In genomic region chr11:134069426-134069921, GRCh38 we compare ENCODE assay signal across 9 cellular contexts. TPM values are rescaled to one million over a fixed set of nuclear protein-coding genes. Genes with fewer than 3 reads are reported as not detected.
A peak's percentile ranks its signal among the peaks of the same experiment; 100 is the strongest.
DNase-seq lines count a peak whose midpoint lies in the region; ATAC-seq and TF ChIP-seq lines count a peak whose summit lies in the region.
"Had no signal": no experiment of that assay in that cellular context is flagged by ENCODE, and none has a peak within 500 bp of the region (broad histone marks: within the 10 kb centered on the region; RNA-seq: fewer than 3 reads in every experiment).

No MANE protein-coding gene starts in this region.

- H3K79me2 ChIP-seq in Karpas-422 (ENCODE audit: low read length) = no peaks in the 10 kb centered on the region

- H4K20me1 ChIP-seq in BLaER1 treated with 17β-estradiol and CSF1 and Interleukin-3, amounts not matched to agents 10 nM and 100 nM = peaks cover 0 to 40% (median 12%) of the 10 kb centered on the region in 11 experiments; a peak in 11 of 22 replicates
- no peaks in the 10 kb centered on the region for H4K20me1 ChIP-seq in Karpas-422 (ENCODE audit: insufficient read depth, low read depth, low read length)

- H3K4me2 ChIP-seq in BLaER1 treated with 17β-estradiol and CSF1 and Interleukin-3, amounts not matched to agents 10 nM and 100 nM = peak overlapping the region; percentile 80 to 95 (median 86)
- peak overlapping the region; percentile 80 for H3K4me2 ChIP-seq in Karpas-422 (ENCODE audit: low read depth, low read length, poor library complexity, severe bottlenecking)

- no peak for TF ChIP-seq CTCF in colonic mucosa (IDR thresholded peaks at IDR 0.05)
- no peak for TF ChIP-seq CTCF in transverse colon (IDR thresholded peaks at IDR 0.05)

- H3K36me3 ChIP-seq in BLaER1 treated with 17β-estradiol and CSF1 and Interleukin-3, amounts not matched to agents 10 nM and 100 nM = no peaks in the 10 kb centered on the region
- no peaks in the 10 kb centered on the region for H3K36me3 ChIP-seq in Karpas-422 (ENCODE audit: insufficient read depth, low read length)
- no peaks in the 10 kb centered on the region for H3K36me3 ChIP-seq in colonic mucosa
- no peaks in the 10 kb centered on the region for H3K36me3 ChIP-seq in transverse colon

- TF ChIP-seq EP300 in transverse colon (IDR thresholded peaks at IDR 0.05; ENCODE audit: low read depth) = no peak

- peak overlapping the region; percentile 66 to 92 (median 82) for H3K4me3 ChIP-seq in BLaER1 treated with 17β-estradiol and CSF1 and Interleukin-3, amounts not matched to agents 10 nM and 100 nM
- H3K4me3 ChIP-seq in Karpas-422 (ENCODE audit: low read length) = peak overlapping the region; percentile 67; the same call in 1 of the 2 replicates
- peak overlapping the region; percentile 49 for H3K4me3 ChIP-seq in colonic mucosa
- H3K4me3 ChIP-seq in transverse colon = peak overlapping the region; percentile 53 to 72 (median 58)

- in situ Hi-C loops in transverse colon (cut with MboI; ENCODE audit: low pct_ligation_motif_present in 1 of 4, low pct_unique_long_range_greater_than_20kb in 1 of 4, low sequenced_read_pairs in 3 of 4) = no loop called here

- H2AFZ ChIP-seq in Karpas-422 (ENCODE audit: low read length) = no peak overlapping the region

- DNase-seq in Karpas-422 = no peak
- DNase-seq in colonic mucosa = no peak
- DNase-seq in lung microvascular endothelial cell (ENCODE audit: low read depth in 2 of 2) = peak; percentile 8 to 43
- no peak for DNase-seq in transverse colon
- no peak for DNase-seq in activated gamma-delta T cell (lab: John Stamatoyannopoulos, UW)
- DNase-seq in DMS114 treated with DMSO at 0.1 percent for 48 hours (lab: John Stamatoyannopoulos, UW; ENCODE audit: unreplicated experiment) = no peak

- no peaks in the 10 kb centered on the region for H3K9me3 ChIP-seq in BLaER1 treated with 17β-estradiol and CSF1 and Interleukin-3, amounts not matched to agents 10 nM and 100 nM (replicated peaks in 1 of 11)
- no peaks in the 10 kb centered on the region for H3K9me3 ChIP-seq in Karpas-422 (ENCODE audit: low read length)
- no peaks in the 10 kb centered on the region for H3K9me3 ChIP-seq in colonic mucosa
- no peaks in the 10 kb centered on the region for H3K9me3 ChIP-seq in transverse colon

- H3K4me1 ChIP-seq in BLaER1 treated with 17β-estradiol and CSF1 and Interleukin-3, amounts not matched to agents 10 nM and 100 nM = peaks cover 0 to 22% (median 16%) of the 10 kb centered on the region in 10 experiments; a peak in 16 of 20 replicates
- H3K4me1 ChIP-seq in Karpas-422 (ENCODE audit: low read length) (peaks cover 62% of the 10 kb centered on the region), colonic mucosa (no peaks in the 10 kb centered on the region), transverse colon (peaks cover 0 to 3% (median 0%) of the 10 kb centered on the region in 4 donors)

- no peak for TF ChIP-seq POLR2A in transverse colon (IDR thresholded peaks at IDR 0.05)

- H3K9me2 ChIP-seq in Karpas-422 (replicated peaks; ENCODE audit: insufficient read depth, low read length) = no peaks in the 10 kb centered on the region

- peaks cover 0 to 5% (median 0%) of the 10 kb centered on the region in 11 experiments; a peak in 1 of 22 replicates for H3K27me3 ChIP-seq in BLaER1 treated with 17β-estradiol and CSF1 and Interleukin-3, amounts not matched to agents 10 nM and 100 nM
- H3K27me3 ChIP-seq in Karpas-422 (ENCODE audit: low read length) = no peaks in the 10 kb centered on the region
- peaks cover 19% of the 10 kb centered on the region for H3K27me3 ChIP-seq in colonic mucosa
- H3K27me3 ChIP-seq in transverse colon = peaks cover 42% of the 10 kb centered on the region

- intact Hi-C loops in colonic mucosa (cut with DNase I) (no loop called here), transverse colon (cut with DNase I; ENCODE audit: low total_unique reads) (loop anchor here (5.0 kb wide), 1 partner anchor 293 kb away; no protein-coding TSS in a partner anchor)

- H3K27ac ChIP-seq in BLaER1 treated with 17β-estradiol and CSF1 and Interleukin-3, amounts not matched to agents 10 nM and 100 nM = peak overlapping the region in 9 of 11 experiments; percentile 70 to 83 (median 74); a peak in 19 of 22 replicates
- H3K27ac ChIP-seq in Karpas-422 (ENCODE audit: low read length) (no peak overlapping the region), colonic mucosa (peak overlapping the region; percentile 24), transverse colon (peak overlapping the region; percentile 82 to 93 (median 85))
- H3K27ac ChIP-seq: HL-60 had no signal

- no peak for ATAC-seq in HG03520 (IDR thresholded peaks at IDR 0.05; ENCODE audit: unreplicated experiment)

- peak overlapping the region; percentile 71 to 86 (median 81) for H3K9ac ChIP-seq in BLaER1 treated with 17β-estradiol and CSF1 and Interleukin-3, amounts not matched to agents 10 nM and 100 nM
- H3K9ac ChIP-seq in Karpas-422 (ENCODE audit: low read length) (no peak overlapping the region; the same call in 1 of the 2 replicates), colonic mucosa (ENCODE audit: low read depth in 2 of 2, low read length in 2 of 2) (peak overlapping the region in 1 of 2 donors; percentile 64)

- WGBS in transverse colon (ENCODE audit: low coverage in 1 of 2), 2 donors = 7 to 54% methylated on average over 2 to 20 of the region's 36 CpGs

RNA-seq across cellular contexts. Expression of gene JAM3, which starts 0.6 kb away (rescaled TPM):
- 0.65 and 4.8 TPM in 2 replicates for total RNA-seq in Karpas-422 (2014; rRNA removed; shearing (Covaris generic); ENCODE audit: low replicate concordance)
- 10 to 100 TPM in 1 of 2 donors, 1 to 10 TPM in 1; 3.5 to 14.5 TPM for total RNA-seq in colonic mucosa
- 2.8 and 17.0 TPM in 2 replicates for total RNA-seq in lung microvascular endothelial cell
- 10 to 100 TPM in 3 of 4 donors, 1 to 10 TPM in 1; 7.8 to 56.9 (median 13.8) TPM for total RNA-seq in transverse colon

Comparison
In these comparisons a context has a peak if more than half of its experiments do, and no peak if none do; other contexts are left out.
1. DNase-seq: peak in lung microvascular endothelial cell (2 of 2); none in Karpas-422 (single experiment), colonic mucosa (single experiment), transverse colon (single experiment), activated gamma-delta T cell (single experiment) and DMS114 treated with DMSO at 0.1 percent for 48 hours (single experiment).
2. Peak in every context shown above with its lines, with median percentiles within 50 percentile points of each other: H3K4me3 ChIP-seq.